Comparison of ENCODE assay signal across 8 cellular contexts in the genomic region with DNA sequence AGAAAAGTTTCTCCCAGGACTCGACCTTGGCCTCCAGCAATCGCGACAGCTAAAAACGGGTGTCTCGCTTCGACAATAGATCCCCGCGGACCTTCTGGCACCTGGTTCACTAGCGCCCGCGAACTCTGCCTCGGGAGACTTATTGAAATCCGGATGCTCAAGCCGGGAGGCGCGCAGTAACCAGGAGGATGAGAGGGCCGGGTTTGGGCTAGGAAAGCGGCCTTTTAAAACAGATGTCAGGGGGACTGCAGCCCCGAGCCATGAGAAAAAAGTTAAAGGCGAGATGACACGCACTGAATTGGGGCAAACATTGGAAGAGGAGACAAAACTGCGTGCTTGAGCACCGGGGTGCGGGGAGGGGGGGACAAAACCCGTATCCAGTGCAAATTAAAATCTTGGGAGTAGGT. TPM values are rescaled to one million over a fixed set of nuclear protein-coding genes. Genes with fewer than 3 reads are reported as not detected.
DNase-seq lines count a peak whose midpoint lies in the region; ATAC-seq and TF ChIP-seq lines count a peak whose summit lies in the region.

No MANE protein-coding gene starts in this region.

- DNase-seq in CD14-positive monocyte (ENCODE audit: low spot score): no peak
- no peak for DNase-seq in RWPE1 (ENCODE audit: low spot score)
- DNase-seq in epithelial cell of proximal tubule (ENCODE audit: low read depth): no peak
- DNase-seq in neural progenitor cell (ENCODE audit: low spot score): peak; percentile 62
- no peak for DNase-seq in GDM1 (lab: John Stamatoyannopoulos, UW)
- no peak for DNase-seq in amniotic stem cell (lab: John Stamatoyannopoulos, UW)
- DNase-seq in NCI-H774 (lab: John Stamatoyannopoulos, UW): no peak

- peak overlapping the region; percentile 98 for H3K4me2 ChIP-seq in neural progenitor cell

- H3K9me3 Mint-ChIP-seq in CD14-positive monocyte (peaks cover 0 to 14% (median 0%) of the 10 kb centered on the region in 7 donors), neural progenitor cell (no peaks in the 10 kb centered on the region)

- H3K4me3 ChIP-seq in epithelial cell of proximal tubule (ENCODE audit: low read depth, low read length): peak overlapping the region; percentile 91
- peak overlapping the region; percentile 70 for H3K4me3 ChIP-seq in neural progenitor cell

- H3K36me3 ChIP-seq in neural progenitor cell: no peaks in the 10 kb centered on the region

- no peaks in the 10 kb centered on the region for H3K9me3 ChIP-seq in neural progenitor cell (ENCODE audit: low read depth)

- TF ChIP-seq CTCF in CD14-positive monocyte (IDR thresholded peaks at IDR 0.05): no peak
- no peak for TF ChIP-seq CTCF in RWPE1 (conservative IDR thresholded peaks at IDR 0.05; ENCODE audit: low read depth)
- no peak for TF ChIP-seq CTCF in epithelial cell of proximal tubule (conservative IDR thresholded peaks at IDR 0.05; ENCODE audit: low read depth, low read length)
- no peak for TF ChIP-seq CTCF in neural progenitor cell (IDR thresholded peaks at IDR 0.05)

- CTCF ChIA-PET in RWPE1 (lab: Yijun Ruan, JAX): interaction anchor here (0.6 to 1.5 kb wide), 5 partner anchors 23 to 1334 kb away, joined by 3 to 9 read pairs (median 3); no protein-coding TSS in a partner anchor

- POLR2A ChIA-PET in RWPE1 (lab: Yijun Ruan, JAX; ENCODE audit: low non-redundant PET): no interaction called here

- peaks cover 40% of the 10 kb centered on the region for H3F3A ChIP-seq in neural progenitor cell (ENCODE audit: low read depth)

- H3K9ac ChIP-seq in neural progenitor cell: no peak overlapping the region

- H2AFZ ChIP-seq in neural progenitor cell (replicated peaks): no peak overlapping the region

- H4K20me1 ChIP-seq in neural progenitor cell (ENCODE audit: low read depth): peaks cover 27% of the 10 kb centered on the region

- H3K79me2 ChIP-seq in neural progenitor cell (ENCODE audit: low read depth): peaks cover 40% of the 10 kb centered on the region

- H3K27me3 ChIP-seq in neural progenitor cell: peaks cover 82% of the 10 kb centered on the region

- ATAC-seq in activated CD4-positive, CD25-positive, alpha-beta regulatory T cell treated with anti-CD3 and anti-CD28 coated beads, Interleukin-2, amount 50 U/mL, for 24 hours: no peak

- H3K4me3 Mint-ChIP-seq in CD14-positive monocyte: peak overlapping the region; percentile 83 to 90
- H3K4me3 Mint-ChIP-seq in neural progenitor cell: peak overlapping the region; percentile 86

- H3K27me3 Mint-ChIP-seq in CD14-positive monocyte (ENCODE audit: low read depth in 3 of 3) (peaks cover 26 to 57% (median 48%) of the 10 kb centered on the region in 3 donors), neural progenitor cell (ENCODE audit: insufficient read depth, low read depth) (peaks cover 23% of the 10 kb centered on the region)

- H3K4me1 ChIP-seq in neural progenitor cell: peaks cover 39% of the 10 kb centered on the region

- intact Hi-C loops in CD14-positive monocyte (cut with micrococcal nuclease): no loop called here

- H3K27ac Mint-ChIP-seq in CD14-positive monocyte (peak overlapping the region in 2 of 7 donors; percentile 5 to 20), neural progenitor cell (peak overlapping the region; percentile 65)

- H3K36me3 Mint-ChIP-seq in CD14-positive monocyte (peaks cover 9 to 10% of the 10 kb centered on the region in 2 donors), neural progenitor cell (peaks cover 7% of the 10 kb centered on the region)

- H3K4me1 Mint-ChIP-seq in CD14-positive monocyte (peaks cover 19% of the 10 kb centered on the region), neural progenitor cell (peaks cover 63% of the 10 kb centered on the region)

- H3K27ac ChIP-seq in RWPE1 (peak overlapping the region; percentile 93), neural progenitor cell (no peak overlapping the region)

RNA-seq across cellular contexts. Expression of gene ZBTB16, which starts 0.6 kb away (rescaled TPM):
- polyA plus RNA-seq in CD14-positive monocyte: 1 to 10 TPM; 4.1 to 8.3 TPM
- total RNA-seq in epithelial cell of proximal tubule (0.17 TPM in 1 of 2 replicates, not detected in the other), neural progenitor cell (ENCODE audit: low replicate concordance) (17.7 and 29.7 TPM in 2 replicates)

Comparison
In these comparisons a context has a peak if more than half of its experiments do, and no peak if none do; other contexts are left out.
1. RNA of gene ZBTB16, which starts 0.6 kb away (total RNA-seq): 17.7 to 29.7 TPM in neural progenitor cell; 0.17 TPM in epithelial cell of proximal tubule; every median in the first group is over 10 times any median in the second.